Comparison of ENCODE assay signal across 25 cellular contexts in the genomic region with DNA sequence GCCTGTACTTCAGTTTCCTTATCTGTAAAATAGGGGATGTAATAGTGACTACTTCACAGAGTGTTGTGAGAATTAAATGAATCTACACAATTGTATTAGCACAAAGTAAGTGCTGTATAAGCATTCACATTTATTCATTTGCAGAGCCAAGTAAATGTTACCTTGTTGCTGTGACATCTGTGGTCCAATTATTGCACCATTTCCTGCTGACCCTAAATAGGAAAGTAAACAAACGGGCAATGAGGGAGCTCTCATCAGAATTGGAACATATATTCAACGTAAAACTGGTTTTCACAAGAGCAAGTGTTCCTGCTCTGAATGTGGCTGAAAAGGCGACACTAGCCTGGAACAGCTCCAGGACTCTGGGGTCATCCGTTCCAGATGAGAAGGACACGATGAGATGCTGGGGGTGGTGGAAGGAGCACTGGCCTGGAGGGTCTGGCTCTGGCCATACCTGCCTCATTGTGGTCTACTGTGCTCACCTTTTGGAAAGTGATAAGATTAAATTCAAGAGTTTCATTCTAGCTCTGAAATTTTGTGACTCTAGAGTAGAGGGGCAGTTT. TPM values are rescaled to one million over a fixed set of nuclear protein-coding genes. Genes with fewer than 3 reads are reported as not detected.
DNase-seq lines count a peak whose midpoint lies in the region; ATAC-seq and TF ChIP-seq lines count a peak whose summit lies in the region.
"Had no signal": no experiment of that assay in that cellular context is flagged by ENCODE, and none has a peak within 500 bp of the region (broad histone marks: within the 10 kb centered on the region; RNA-seq: fewer than 3 reads in every experiment).

No MANE protein-coding gene starts in this region.

- no peaks in the 10 kb centered on the region for H3K79me1 ChIP-seq in neuronal stem cell (ENCODE audit: low read depth, low read length)

- H4K8ac ChIP-seq in neuronal stem cell (ENCODE audit: low read depth, low read length) = no peak overlapping the region

- no peak overlapping the region for H3K4me2 ChIP-seq in neuronal stem cell (ENCODE audit: insufficient read depth, low read length, poor library complexity, severe bottlenecking)

- H3K18ac ChIP-seq in neuronal stem cell (ENCODE audit: low read length) = peak overlapping the region; percentile 49

- peaks cover 0 to 4% of the 10 kb centered on the region in 2 donors for H3K36me3 ChIP-seq in neuronal stem cell (replicated peaks in 1 of 2; ENCODE audit: control insufficient read depth in 2 of 2, insufficient read depth in 2 of 2, low read length in 2 of 2)
- H3K36me3 ChIP-seq: upper lobe of right lung had no signal

- TF ChIP-seq CTCF in WTC11 (IDR thresholded peaks at IDR 0.05) = no peak

- no peak overlapping the region for H2BK5ac ChIP-seq in neuronal stem cell (ENCODE audit: low read length)

- POLR2A ChIA-PET in WTC11 (lab: Charles Lee) = no interaction called here

- H2BK120ac ChIP-seq in neuronal stem cell (ENCODE audit: low read depth, low read length) = no peak overlapping the region

- H3K23ac ChIP-seq in neuronal stem cell (ENCODE audit: low read depth, low read length, poor library complexity) = no peak overlapping the region

- DNase-seq in NCI-H510A treated with DMSO at 0.1 percent for 48 hours (lab: John Stamatoyannopoulos, UW) (peak; percentile 49), NCI-H510A (lab: John Stamatoyannopoulos, UW) (no peak), NCI-H2029 treated with DMSO at 0.1 percent for 48 hours (lab: John Stamatoyannopoulos, UW) (peak; percentile 58), WTC11 (ENCODE audit: low spot score) (no peak), neuronal stem cell (ENCODE audit: low spot score) (no peak), putamen (ENCODE audit: low spot score) (no peak), D341Med (ENCODE audit: low spot score) (no peak)
- DNase-seq: activated CD8-positive, alpha-beta memory T cell treated with anti-CD3 and anti-CD28 coated beads, Interleukin-2, amount 50 U/mL, for 48 hours; activated CD8-positive, alpha-beta T cell treated with anti-CD3 and anti-CD28 coated beads for 36 hours; activated naive CD4-positive, alpha-beta T cell treated with Interleukin-2 at 50 U/mL for 16 hours; endodermal cell; GM23248; IMR-90; kidney; natural killer cell; NCI-H1930; NCI-H446 treated with DMSO at 0.1 percent for 48 hours; occipital lobe; SIG-M5; upper lobe of right lung had no signal

- H3K9me3 ChIP-seq in neuronal stem cell (replicated peaks in 1 of 2; ENCODE audit: control insufficient read depth in 2 of 2, insufficient read depth in 1 of 2, low read depth in 1 of 2, low read length in 2 of 2) = no peaks in the 10 kb centered on the region
- H3K9me3 ChIP-seq: upper lobe of right lung had no signal

- peaks cover 30% of the 10 kb centered on the region for H3K4me1 Mint-ChIP-seq in WTC11
- H3K4me1 Mint-ChIP-seq: central memory CD8-positive, alpha-beta T cell; natural killer cell; stimulated activated memory B cell treated with anti-CD40 and anti-IgM and Interleukin-4, amounts not matched to agents 10 μg/mL and 1 μg/mL and 100 μg/mL, for 72 hours had no signal

- no peak overlapping the region for H3K4me3 Mint-ChIP-seq in WTC11
- H3K4me3 Mint-ChIP-seq: activated CD8-positive, alpha-beta T cell treated with anti-CD3 and anti-CD28 coated beads for 36 hours; activated T-helper 1 cell treated with anti-CD3 and anti-CD28 coated beads, Interleukin-12 subunit alpha, Interleukin-12 subunit beta, Interleukin-2, Interleukin-4 antibody, amounts not matched to agents 30 ng/mL and 10 ng/mL and 1 ng/mL, durations not matched to agents 14 hours and 24 hours and 36 hours; central memory CD8-positive, alpha-beta T cell; endodermal cell; natural killer cell; stimulated activated memory B cell treated with anti-CD40 and anti-IgM and Interleukin-4, amounts not matched to agents 10 μg/mL and 1 μg/mL and 100 μg/mL, for 72 hours had no signal

- H3K27ac ChIP-seq in neuronal stem cell (replicated peaks; ENCODE audit: low read length) = no peak overlapping the region
- H3K27ac ChIP-seq: GM23248, upper lobe of right lung had no signal

- no peaks in the 10 kb centered on the region for H3K9me3 Mint-ChIP-seq in WTC11
- H3K9me3 Mint-ChIP-seq: activated CD8-positive, alpha-beta T cell treated with anti-CD3 and anti-CD28 coated beads for 36 hours; activated T-helper 1 cell treated with anti-CD3 and anti-CD28 coated beads, Interleukin-12 subunit alpha, Interleukin-12 subunit beta, Interleukin-2, Interleukin-4 antibody, amounts not matched to agents 30 ng/mL and 10 ng/mL and 1 ng/mL, durations not matched to agents 14 hours and 24 hours and 36 hours; central memory CD8-positive, alpha-beta T cell; endodermal cell; stimulated activated memory B cell treated with anti-CD40 and anti-IgM and Interleukin-4, amounts not matched to agents 10 μg/mL and 1 μg/mL and 100 μg/mL, for 72 hours had no signal

- H3K27me3 Mint-ChIP-seq in WTC11 (ENCODE audit: low read depth) = no peaks in the 10 kb centered on the region

- no peak overlapping the region for H3K14ac ChIP-seq in neuronal stem cell (ENCODE audit: low read length)

- H3K4ac ChIP-seq in neuronal stem cell (ENCODE audit: low read length) = no peak overlapping the region

- H3K27ac Mint-ChIP-seq in WTC11 = no peak overlapping the region
- H3K27ac Mint-ChIP-seq: activated CD8-positive, alpha-beta T cell treated with anti-CD3 and anti-CD28 coated beads for 36 hours; activated T-helper 1 cell treated with anti-CD3 and anti-CD28 coated beads, Interleukin-12 subunit alpha, Interleukin-12 subunit beta, Interleukin-2, Interleukin-4 antibody, amounts not matched to agents 30 ng/mL and 10 ng/mL and 1 ng/mL, durations not matched to agents 14 hours and 24 hours and 36 hours; endodermal cell; natural killer cell; stimulated activated memory B cell treated with anti-CD40 and anti-IgM and Interleukin-4, amounts not matched to agents 10 μg/mL and 1 μg/mL and 100 μg/mL, for 72 hours had no signal

- H4K91ac ChIP-seq in neuronal stem cell (ENCODE audit: low read depth, low read length, poor library complexity) = no peak overlapping the region

- no peak overlapping the region for H2AK5ac ChIP-seq in neuronal stem cell (ENCODE audit: low read depth, low read length)

- CTCF ChIA-PET in WTC11 (lab: Charles Lee) = interaction anchor here (1.1 kb wide), 1 partner anchor 101 kb away, joined by 3 read pairs; no protein-coding TSS in a partner anchor

- H2BK15ac ChIP-seq in neuronal stem cell (ENCODE audit: low read length) = no peak overlapping the region

- no peaks in the 10 kb centered on the region for H3K36me3 Mint-ChIP-seq in WTC11
- H3K36me3 Mint-ChIP-seq: natural killer cell; stimulated activated memory B cell treated with anti-CD40 and anti-IgM and Interleukin-4, amounts not matched to agents 10 μg/mL and 1 μg/mL and 100 μg/mL, for 72 hours had no signal

- no peak overlapping the region for H2AFZ ChIP-seq in neuronal stem cell (ENCODE audit: low read length)
- H2AFZ ChIP-seq: GM23248 had no signal

- no peak overlapping the region for H2BK12ac ChIP-seq in neuronal stem cell (ENCODE audit: low read length)

- WGBS in neuronal stem cell (ENCODE audit: extremely low coverage in 2 of 2, insufficient read length in 2 of 2, insufficient replicate concordance in 1 of 2), 2 donors = no CpG with 5 or more reads among the region's 5 CpGs

- peaks cover 15 to 30% of the 10 kb centered on the region in 2 donors for H3K4me1 ChIP-seq in neuronal stem cell (ENCODE audit: control insufficient read depth in 2 of 2, insufficient read depth in 1 of 2, low read depth in 1 of 2, low read length in 2 of 2)
- H3K4me1 ChIP-seq: upper lobe of right lung had no signal

- H3K9ac ChIP-seq in neuronal stem cell (ENCODE audit: low read depth, low read length, poor library complexity) = no peak overlapping the region
- H3K9ac ChIP-seq: GM23248 had no signal

- H3K4me3 ChIP-seq in neuronal stem cell (ENCODE audit: low read length in 2 of 2) = no peak overlapping the region
- H3K4me3 ChIP-seq: GM23248, lung, upper lobe of right lung had no signal

- ATAC-seq in WTC11 = no peak
- no peak for ATAC-seq in GM18907 (IDR thresholded peaks at IDR 0.05; ENCODE audit: unreplicated experiment)
- ATAC-seq: activated CD8-positive, alpha-beta T cell treated with anti-CD3 and anti-CD28 coated beads for 36 hours; natural killer cell; stimulated activated memory B cell treated with anti-CD40 and anti-IgM and Interleukin-4, amounts not matched to agents 10 μg/mL and 1 μg/mL and 100 μg/mL, for 72 hours; upper lobe of right lung had no signal

- no peaks in the 10 kb centered on the region for H3K27me3 ChIP-seq in neuronal stem cell (ENCODE audit: control insufficient read depth in 3 of 3, insufficient read depth in 3 of 3, low read depth in 1 of 3, low read length in 3 of 3)
- H3K27me3 ChIP-seq: upper lobe of right lung had no signal

TF ChIP-seq in WTC11, 78 proteins besides CTCF, POLR2A, EP300 and RAD21 (continues in another document):
- TF ChIP-seq ZNF532 (CRISPR knock-in tag; IDR thresholded peaks at IDR 0.05; ENCODE audit: borderline replicate concordance) = no peak

RNA-seq across cellular contexts. Expression of gene PROX1, which starts 34.5 kb away (rescaled TPM):
- 3.0 to 3.8 TPM (median 3.3 TPM) in 3 replicates for total RNA-seq in WTC11 (2021)
- 2.1 TPM for polyA plus RNA-seq in neuronal stem cell (2013, experiment 1 of 2)
- polyA plus RNA-seq in neuronal stem cell (2013, experiment 2 of 2) = 2.3 TPM
- total RNA-seq: activated T-helper 1 cell treated with anti-CD3 and anti-CD28 coated beads, Interleukin-12 subunit alpha, Interleukin-12 subunit beta, Interleukin-2, Interleukin-4 antibody, amounts not matched to agents 30 ng/mL and 10 ng/mL and 1 ng/mL, durations not matched to agents 14 hours and 24 hours and 36 hours; natural killer cell had no signal

Comparison
In these comparisons a context has a peak if more than half of its experiments do, and no peak if none do; other contexts are left out.
1. DNase-seq: peak in NCI-H510A treated with DMSO at 0.1 percent for 48 hours (single experiment) and NCI-H2029 treated with DMSO at 0.1 percent for 48 hours (single experiment); none in NCI-H510A (single experiment), WTC11 (single experiment), neuronal stem cell (single experiment), putamen (single experiment) and D341Med (single experiment).